Comparison of ENCODE assay signal across 9 cellular contexts in the genomic region with DNA sequence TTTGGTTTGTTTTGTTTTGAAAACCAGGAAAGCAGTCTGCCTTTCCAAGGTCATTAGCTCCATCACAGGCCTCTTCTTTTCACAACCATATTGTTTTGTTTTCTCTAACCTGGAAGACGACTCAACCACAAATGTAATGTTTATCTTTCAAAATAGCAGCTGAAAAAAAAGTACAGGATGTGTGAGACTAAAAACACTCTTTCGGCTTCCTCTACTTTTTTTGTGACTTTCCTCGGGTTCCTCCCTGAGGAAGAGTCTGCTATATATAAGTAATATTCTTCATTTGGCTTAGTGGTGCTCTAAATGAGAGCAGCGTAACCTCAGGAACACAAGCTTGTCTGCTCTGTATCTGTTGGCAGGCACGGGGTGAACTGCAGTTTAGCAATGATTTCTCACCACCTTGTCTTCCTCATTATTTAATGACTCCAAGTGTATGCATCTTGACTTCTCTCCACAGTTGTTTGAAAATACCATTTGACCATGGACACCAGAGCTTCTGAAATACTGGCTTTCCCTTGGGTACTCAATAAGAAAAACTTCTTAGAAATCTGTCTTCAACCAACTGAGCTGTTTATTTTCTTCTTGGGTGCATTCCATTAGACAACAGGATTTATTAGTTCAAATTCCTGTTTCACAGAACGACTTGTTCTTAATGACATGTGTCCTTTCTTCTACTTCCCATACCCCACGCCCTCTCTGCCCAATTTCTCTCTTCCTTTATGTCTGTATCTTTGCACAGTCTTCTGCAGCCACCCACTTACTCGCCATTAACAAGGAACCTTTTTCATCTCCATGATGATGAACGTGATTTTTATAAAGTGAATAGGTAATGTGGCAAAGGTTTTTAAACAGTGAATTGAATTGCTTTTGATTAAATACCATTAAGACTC. TPM values are rescaled to one million over a fixed set of nuclear protein-coding genes. Genes with fewer than 3 reads are reported as not detected.
A peak's percentile ranks its signal among the peaks of the same experiment; 100 is the strongest.
DNase-seq lines count a peak whose midpoint lies in the region; ATAC-seq, FAIRE-seq and TF ChIP-seq lines count a peak whose summit lies in the region.
"Had no signal": no experiment of that assay in that cellular context is flagged by ENCODE, and none has a peak within 500 bp of the region (broad histone marks: within the 10 kb centered on the region; RNA-seq: fewer than 3 reads in every experiment).

No MANE protein-coding gene starts in this region.

- POLR2A ChIA-PET in CD4-positive, alpha-beta memory T cell (lab: Charles Lee; ENCODE audit: partially characterized antibody): interaction anchor here (0.6 to 9.5 kb wide), 25 partner anchors 10 to 311 kb away, joined by 3 to 180 read pairs (median 5); a partner anchor contains a TSS

- H2AFZ ChIP-seq in osteoblast (ENCODE audit: low read length): peak overlapping the region; percentile 73

- H3K4me2 ChIP-seq in osteoblast (ENCODE audit: insufficient read depth, low read length): peak overlapping the region; percentile 85

- CTCF ChIA-PET in CD4-positive, alpha-beta memory T cell (lab: Charles Lee; ENCODE audit: partially characterized antibody): interaction anchor here (0.6 to 2.9 kb wide), 15 partner anchors 8 to 127 kb away, joined by 3 to 30 read pairs (median 5); a partner anchor contains a TSS

- peak overlapping the region; percentile 90 to 98 (median 98) for H3K27ac Mint-ChIP-seq in CD4-positive, alpha-beta memory T cell
- H3K27ac Mint-ChIP-seq in osteocyte (ENCODE audit: unreplicated experiment): no peak overlapping the region

- peak; percentile 99 for FAIRE-seq in endometrium (lab: Jason Lieb, UNC)

- DNase-seq in CD4-positive, alpha-beta memory T cell: peak in 4 of 5 donors; percentile 36 to 50 (median 46)
- DNase-seq in OCI-M1 (lab: John Stamatoyannopoulos, UW) (peak; percentile 20), osteoblast (ENCODE audit: insufficient read length, low spot score, missing footprints) (peak; percentile 22), osteocyte (ENCODE audit: extremely low spot score, unreplicated experiment) (no peak), NCI-H82 (lab: John Stamatoyannopoulos, UW) (no peak)

- H3K27ac ChIP-seq in CD4-positive, alpha-beta memory T cell (ENCODE audit: low read depth, low read length): peak overlapping the region; percentile 71
- H3K27ac ChIP-seq in osteoblast (ENCODE audit: low read depth, low read length): peak overlapping the region; percentile 80
- H3K27ac ChIP-seq: cardiac muscle cell had no signal

- H4K20me1 ChIP-seq in osteoblast (ENCODE audit: insufficient read depth, low read length): no peaks in the 10 kb centered on the region

- peaks cover 0 to 7% (median 0%) of the 10 kb centered on the region in 8 donors for H3K9me3 Mint-ChIP-seq in CD4-positive, alpha-beta memory T cell
- no peaks in the 10 kb centered on the region for H3K9me3 Mint-ChIP-seq in osteocyte (ENCODE audit: unreplicated experiment)

- intact Hi-C loops in CD4-positive, alpha-beta memory T cell (cut with micrococcal nuclease): loop anchor here (1.0 kb wide), 3 partner anchors 12 to 65 kb away; a partner anchor contains a TSS

- H3K9me3 ChIP-seq in CD4-positive, alpha-beta memory T cell (ENCODE audit: control insufficient read depth in 1 of 2, low read length in 2 of 2): no peaks in the 10 kb centered on the region
- no peaks in the 10 kb centered on the region for H3K9me3 ChIP-seq in osteoblast (ENCODE audit: low read depth, low read length)

- ATAC-seq in GM21360 (IDR thresholded peaks at IDR 0.05; ENCODE audit: unreplicated experiment): no peak
- no peak for ATAC-seq in HG02840 (IDR thresholded peaks at IDR 0.05; ENCODE audit: low FRiP score, unreplicated experiment)

- peak overlapping the region; percentile 13 to 18 for H3K4me3 ChIP-seq in CD4-positive, alpha-beta memory T cell (ENCODE audit: low read length in 2 of 2)
- H3K4me3 ChIP-seq in osteoblast (ENCODE audit: insufficient read depth, low read length): peak overlapping the region; percentile 77
- H3K4me3 ChIP-seq: cardiac muscle cell had no signal

- H3K79me2 ChIP-seq in osteoblast (ENCODE audit: insufficient read depth, low read length): no peaks in the 10 kb centered on the region

- H3K27me3 Mint-ChIP-seq in CD4-positive, alpha-beta memory T cell: no peaks in the 10 kb centered on the region
- peaks cover 15% of the 10 kb centered on the region for H3K27me3 Mint-ChIP-seq in osteocyte (ENCODE audit: unreplicated experiment)

- peaks cover 3% of the 10 kb centered on the region in 2 donors for H3K36me3 Mint-ChIP-seq in CD4-positive, alpha-beta memory T cell
- no peaks in the 10 kb centered on the region for H3K36me3 Mint-ChIP-seq in osteocyte (ENCODE audit: unreplicated experiment)

- no peak for TF ChIP-seq CTCF in osteoblast (IDR thresholded peaks at IDR 0.05; ENCODE audit: extremely low read depth, low read depth, low read length)
- no peak for TF ChIP-seq CTCF in osteocyte (IDR thresholded peaks at IDR 0.05)

- no peaks in the 10 kb centered on the region for H3K27me3 ChIP-seq in CD4-positive, alpha-beta memory T cell (ENCODE audit: insufficient read depth, low read length)
- H3K27me3 ChIP-seq in osteoblast (ENCODE audit: insufficient read depth, low read length): no peaks in the 10 kb centered on the region
- H3K27me3 ChIP-seq: cardiac muscle cell had no signal

- H3K4me1 ChIP-seq in CD4-positive, alpha-beta memory T cell (ENCODE audit: insufficient read depth, low read length): peaks cover 62% of the 10 kb centered on the region
- H3K4me1 ChIP-seq in osteoblast (ENCODE audit: insufficient read depth, low read length): peaks cover 14% of the 10 kb centered on the region

- no peaks in the 10 kb centered on the region for H3K36me3 ChIP-seq in CD4-positive, alpha-beta memory T cell (ENCODE audit: insufficient read depth, low read length)
- no peaks in the 10 kb centered on the region for H3K36me3 ChIP-seq in osteoblast (ENCODE audit: insufficient read depth, low read length)
- H3K36me3 ChIP-seq: cardiac muscle cell had no signal

- H3K4me3 Mint-ChIP-seq in CD4-positive, alpha-beta memory T cell: peak overlapping the region; percentile 65 to 89 (median 82)
- no peak overlapping the region for H3K4me3 Mint-ChIP-seq in osteocyte (ENCODE audit: unreplicated experiment)

- peaks cover 47 to 67% (median 56%) of the 10 kb centered on the region in 4 donors for H3K4me1 Mint-ChIP-seq in CD4-positive, alpha-beta memory T cell
- peaks cover 20% of the 10 kb centered on the region for H3K4me1 Mint-ChIP-seq in osteocyte (ENCODE audit: unreplicated experiment)

RNA-seq across cellular contexts. Expression of a gene that starts 11.5 kb away (rescaled TPM):
- 100 to 1,000 TPM; 653 to 670 TPM for total RNA-seq in CD4-positive, alpha-beta memory T cell
- 1,000 to 10,000 TPM; 1,454 to 1,558 TPM for polyA plus RNA-seq in CD4-positive, alpha-beta memory T cell
- total RNA-seq in osteoblast (168 and 176 TPM in 2 replicates), osteocyte (502 and 510 TPM in 2 replicates)

Comparison
In these comparisons a context has a peak if more than half of its experiments do, and no peak if none do; other contexts are left out.
1. DNase-seq: peak in CD4-positive, alpha-beta memory T cell (4 of 5), OCI-M1 (single experiment) and osteoblast (single experiment); none in osteocyte (single experiment) and NCI-H82 (single experiment).